Comparison of ENCODE assay signal across 1 cellular context in genomic region chr1:112713466-112714312, GRCh38.
TF ChIP-seq lines count a peak whose summit lies in the region.

No MANE protein-coding gene starts in this region.

TF ChIP-seq in HCT116, 20 proteins besides CTCF, POLR2A, EP300 and RAD21 (continued from another document):
- TF ChIP-seq REST (IDR thresholded peaks at IDR 0.05; ENCODE audit: low read depth) (no peak), ATF3 (IDR thresholded peaks at IDR 0.05) (no peak), JUND (IDR thresholded peaks at IDR 0.05) (no peak), SRF (IDR thresholded peaks at IDR 0.05; ENCODE audit: low read depth) (no peak), TCF7L2 (IDR thresholded peaks at IDR 0.05; ENCODE audit: borderline replicate concordance, extremely low read depth, insufficient read depth, insufficient read length) (no peak), ZNF274 (IDR thresholded peaks at IDR 0.05; ENCODE audit: low read depth, low read length) (no peak), YY1 (IDR thresholded peaks at IDR 0.05; ENCODE audit: extremely low read depth, insufficient replicate concordance, low read depth, low read length) (no peak), EZH2 (IDR thresholded peaks at IDR 0.05) (no peak), ELF1 (IDR thresholded peaks at IDR 0.05; ENCODE audit: borderline replicate concordance, low read depth) (no peak), EGR1 (IDR thresholded peaks at IDR 0.05; ENCODE audit: low read depth) (no peak)
